Comparison of ENCODE assay signal across 12 cellular contexts in genomic region chr2:8609357-8609804, GRCh38.
DNase-seq lines count a peak whose midpoint lies in the region; ATAC-seq and TF ChIP-seq lines count a peak whose summit lies in the region.
"Had no signal": no experiment of that assay in that cellular context is flagged by ENCODE, and none has a peak within 500 bp of the region (broad histone marks: within the 10 kb centered on the region; RNA-seq: fewer than 3 reads in every experiment).

No MANE protein-coding gene starts in this region.

- no peak overlapping the region for H3K56ac ChIP-seq in H9 (ENCODE audit: insufficient read length, low read depth, low read length)

- no peaks in the 10 kb centered on the region for H3K79me2 ChIP-seq in H9 (ENCODE audit: insufficient read depth, low read length)
- no peaks in the 10 kb centered on the region for H3K79me2 ChIP-seq in KMS-11 (ENCODE audit: insufficient read depth, low read depth)

- no peak overlapping the region for H3K18ac ChIP-seq in H9 (ENCODE audit: insufficient read length, low read depth, low read length)

- no peak overlapping the region for H3K4me3 ChIP-seq in KMS-11 (IDR thresholded peaks at IDR 0.05; ENCODE audit: insufficient read depth, low read depth, low read length)
- no peak overlapping the region for H3K4me3 ChIP-seq in heart right ventricle
- H3K4me3 ChIP-seq in breast epithelium: no peak overlapping the region
- H3K4me3 ChIP-seq: MG63 had no signal

- no peak overlapping the region for H4K91ac ChIP-seq in H9 (ENCODE audit: insufficient read length, low read depth, low read length)

- no peak overlapping the region for H2AK5ac ChIP-seq in H9 (ENCODE audit: insufficient read length, low read length)

- H3K14ac ChIP-seq in H9 (ENCODE audit: insufficient read depth, low read length): no peak overlapping the region

- no peak overlapping the region for H4K5ac ChIP-seq in H9 (ENCODE audit: insufficient read length, low read depth, low read length)

- no peak overlapping the region for H2BK15ac ChIP-seq in H9 (ENCODE audit: low read depth, low read length)

- no peak for TF ChIP-seq POLR2A in breast epithelium (IDR thresholded peaks at IDR 0.05)

- H4K8ac ChIP-seq in H9 (replicated peaks; ENCODE audit: insufficient read length, low read depth, low read length): no peak overlapping the region

- H2BK12ac ChIP-seq in H9 (ENCODE audit: insufficient read length, low read depth, low read length): no peak overlapping the region

- no peak for TF ChIP-seq CTCF in H9 (conservative IDR thresholded peaks at IDR 0.05)
- no peak for TF ChIP-seq CTCF in KMS-11 (conservative IDR thresholded peaks at IDR 0.05; ENCODE audit: low read depth, low read length)
- TF ChIP-seq CTCF in heart right ventricle (IDR thresholded peaks at IDR 0.05): no peak
- no peak for TF ChIP-seq CTCF in nephron (IDR thresholded peaks at IDR 0.05; ENCODE audit: unreplicated experiment in 3 of 3)
- TF ChIP-seq CTCF in breast epithelium (IDR thresholded peaks at IDR 0.05): no peak

- H3K27ac Mint-ChIP-seq in H9 (no peak overlapping the region; a peak in 1 of 7 replicates), nephron (peak overlapping the region in 2 of 3 experiments; percentile 13 to 17)

- peaks cover 3 to 8% of the 10 kb centered on the region in 2 experiments; a peak in 4 of 5 replicates for H3K9me3 Mint-ChIP-seq in H9
- peaks cover 7% of the 10 kb centered on the region for H3K9me3 Mint-ChIP-seq in nephron

- H3K4me1 Mint-ChIP-seq in H9 (peaks cover 12 to 15% of the 10 kb centered on the region in 2 experiments), nephron (peaks cover 34% of the 10 kb centered on the region)

- no peaks in the 10 kb centered on the region for H3K79me1 ChIP-seq in H9 (ENCODE audit: insufficient read depth, low read depth, low read length, poor library complexity, severe bottlenecking)

- H2AFZ ChIP-seq in H9 (ENCODE audit: low read length) (no peak overlapping the region), KMS-11 (ENCODE audit: low read depth) (no peak overlapping the region)

- H3K4me1 ChIP-seq in H9 (ENCODE audit: insufficient read depth, low read length) (no peaks in the 10 kb centered on the region; the same call in 1 of the 2 replicates), KMS-11 (ENCODE audit: low read depth, poor library complexity, severe bottlenecking) (peaks cover 51% of the 10 kb centered on the region), heart right ventricle (peaks cover 0 to 20% (median 0%) of the 10 kb centered on the region in 9 donors), breast epithelium (no peaks in the 10 kb centered on the region)

- DNase-seq in H9: peak; percentile 40
- no peak for DNase-seq in heart right ventricle
- DNase-seq in breast epithelium (ENCODE audit: low spot score in 2 of 2): no peak
- DNase-seq in OCI-M2 (lab: John Stamatoyannopoulos, UW; ENCODE audit: unreplicated experiment): no peak
- DNase-seq: CD4-positive, alpha-beta memory T cell; hypothalamus; MG63; NCI-H2081 treated with DMSO at 0.1 percent for 48 hours had no signal

- ATAC-seq in heart right ventricle (peak in 6 of 8 donors; percentile 45 to 85 (median 60)), GM18867 (IDR thresholded peaks at IDR 0.05; ENCODE audit: unreplicated experiment) (no peak), HG03025 (IDR thresholded peaks at IDR 0.05; ENCODE audit: low FRiP score, unreplicated experiment) (no peak)

- no peak overlapping the region for H3K4ac ChIP-seq in H9 (ENCODE audit: low read depth, low read length)

- H2BK5ac ChIP-seq in H9 (ENCODE audit: insufficient read length, low read length): no peak overlapping the region

- H3K27ac ChIP-seq in H9 (ENCODE audit: insufficient read length, low read depth, low read length) (no peak overlapping the region), KMS-11 (no peak overlapping the region), heart right ventricle (no peak overlapping the region), breast epithelium (no peak overlapping the region)

- H3K27me3 Mint-ChIP-seq in H9 (ENCODE audit: low read depth) (peaks cover 23% of the 10 kb centered on the region), nephron (ENCODE audit: low read depth) (peaks cover 6% of the 10 kb centered on the region)
- H3K27me3 Mint-ChIP-seq: CD4-positive, alpha-beta memory T cell had no signal

- no CpG with 5 or more reads among the region's 5 CpGs for WGBS in H9 (ENCODE audit: extremely low coverage, insufficient read length, low lambda C conversion rate)
- 40 to 53% methylated on average over 5 of the region's 5 CpGs for WGBS in heart right ventricle, 2 donors

- no peaks in the 10 kb centered on the region for H3K23me2 ChIP-seq in H9 (ENCODE audit: insufficient read length, low read depth, low read length, poor library complexity, severe bottlenecking)

- no peaks in the 10 kb centered on the region for H3K9me3 ChIP-seq in H9 (ENCODE audit: control insufficient read depth, low read depth, low read length)
- H3K9me3 ChIP-seq in heart right ventricle: peaks cover 0 to 1% (median 0%) of the 10 kb centered on the region in 11 donors
- H3K9me3 ChIP-seq in breast epithelium: no peaks in the 10 kb centered on the region
- H3K9me3 ChIP-seq: MG63 had no signal

- H4K20me1 ChIP-seq in H9 (ENCODE audit: control insufficient read depth, insufficient read depth, insufficient read length): no peaks in the 10 kb centered on the region
- H4K20me1 ChIP-seq in KMS-11 (ENCODE audit: insufficient read depth): no peaks in the 10 kb centered on the region

- no peak overlapping the region for H3K4me2 ChIP-seq in H9 (ENCODE audit: insufficient read depth, insufficient read length, low read length)
- H3K4me2 ChIP-seq in KMS-11: peak overlapping the region; percentile 86; the same call in 1 of the 2 replicates

- no peaks in the 10 kb centered on the region for H3K36me3 ChIP-seq in KMS-11 (ENCODE audit: insufficient read depth)
- H3K36me3 ChIP-seq in heart right ventricle: no peaks in the 10 kb centered on the region
- no peaks in the 10 kb centered on the region for H3K36me3 ChIP-seq in breast epithelium
- H3K36me3 ChIP-seq: MG63 had no signal

- no peak overlapping the region for H3K4me3 Mint-ChIP-seq in H9
- no peak overlapping the region for H3K4me3 Mint-ChIP-seq in nephron
- H3K4me3 Mint-ChIP-seq: CD4-positive, alpha-beta memory T cell had no signal

- H3K23ac ChIP-seq in H9 (ENCODE audit: insufficient read length, low read depth, low read length): no peak overlapping the region

- H3T11ph ChIP-seq in H9 (ENCODE audit: low read length): no peak overlapping the region

- H3K36me3 Mint-ChIP-seq in H9 (ENCODE audit: insufficient read depth in 1 of 3, low read depth in 3 of 3) (peaks cover 0 to 7% (median 2%) of the 10 kb centered on the region in 3 experiments; a peak in 5 of 7 replicates), nephron (ENCODE audit: low read depth) (no peaks in the 10 kb centered on the region)

- no peak overlapping the region for H2BK20ac ChIP-seq in H9 (ENCODE audit: low read depth, low read length, poor library complexity, severe bottlenecking)

- H3K9ac ChIP-seq in H9 (ENCODE audit: extremely low read depth, insufficient read length, low read length) (no peak overlapping the region), KMS-11 (no peak overlapping the region)

- H2BK120ac ChIP-seq in H9 (ENCODE audit: low read depth, low read length, poor library complexity, severe bottlenecking): no peak overlapping the region

- intact Hi-C loops in heart right ventricle (cut with DNase I) (no loop called here), breast epithelium (cut with DNase I; ENCODE audit: low total_unique reads) (no loop called here)

- no peaks in the 10 kb centered on the region; the same call in 1 of the 2 replicates for H3K27me3 ChIP-seq in H9 (ENCODE audit: insufficient read depth, low read length)
- H3K27me3 ChIP-seq in KMS-11 (ENCODE audit: insufficient read depth, low read depth): no peaks in the 10 kb centered on the region
- no peaks in the 10 kb centered on the region for H3K27me3 ChIP-seq in heart right ventricle
- H3K27me3 ChIP-seq in breast epithelium: no peaks in the 10 kb centered on the region
- H3K27me3 ChIP-seq: MG63 had no signal

Comparison
In these comparisons a context has a peak if more than half of its experiments do, and no peak if none do; other contexts are left out.
1. H3K27ac Mint-ChIP-seq: peak in nephron (2 of 3); none in H9 (0 of 3).
2. ATAC-seq: peak in heart right ventricle (6 of 8); none in GM18867 (single experiment) and HG03025 (single experiment).